Comparison of ENCODE assay signal across 8 cellular contexts in genomic region chr22:17638432-17639237, GRCh38. TPM values are rescaled to one million over a fixed set of nuclear protein-coding genes. Genes with fewer than 3 reads are reported as not detected.
A peak's percentile ranks its signal among the peaks of the same experiment; 100 is the strongest.
DNase-seq lines count a peak whose midpoint lies in the region; ATAC-seq and TF ChIP-seq lines count a peak whose summit lies in the region.

Gene BCL2L13 (plus strand): TSS chr22:17638757. CDS start chr22:17655712, 16,955 bp downstream.

- H3K27ac ChIP-seq in HUES64 (ENCODE audit: low read depth, low read length) (peak within 1 kb of the TSS; percentile 95), OCI-LY3 (ENCODE audit: low read length) (peak within 1 kb of the TSS; percentile 80)

- peak; percentile 93 for DNase-seq in D341Med (ENCODE audit: low spot score)
- peak; percentile 94 for DNase-seq in activated CD8-positive, alpha-beta memory T cell treated with anti-CD3 and anti-CD28 coated beads, Interleukin-2, amount 50 U/mL, for 48 hours
- peak; percentile 88 for DNase-seq in endothelial cell (ENCODE audit: low spot score)
- DNase-seq in mesothelial cell of epicardium (ENCODE audit: low spot score in 2 of 2, unreplicated experiment in 2 of 2), result peak; percentile 63 to 85
- DNase-seq in stimulated activated CD8-positive, alpha-beta memory T cell treated with anti-CD3 and anti-CD28 coated beads, Interleukin-15, amount 100 ng/mL, for 4 hours (ENCODE audit: low read depth in 2 of 2), result peak; percentile 76 to 77

- peak within 1 kb of the TSS; percentile 84 for H2AFZ ChIP-seq in OCI-LY3 (ENCODE audit: low read depth, low read length)

- H3K4me1 Mint-ChIP-seq in endothelial cell (ENCODE audit: unreplicated experiment), result peaks cover 13% of the 10 kb centered on the region
- H3K4me1 Mint-ChIP-seq in mesothelial cell of epicardium, result peaks cover 20% of the 10 kb centered on the region

- H3K4me1 ChIP-seq in HUES64 (ENCODE audit: insufficient read depth, low read length) (peaks cover 7% of the 10 kb centered on the region; the same call in 1 of the 2 replicates), OCI-LY3 (ENCODE audit: low read length) (peaks cover 15% of the 10 kb centered on the region)

- H3K36me3 ChIP-seq in HUES64 (ENCODE audit: insufficient read depth, low read length) (peaks cover 9% of the 10 kb centered on the region; the same call in 1 of the 2 replicates), OCI-LY3 (replicated peaks; ENCODE audit: low read depth, low read length) (peaks cover 20% of the 10 kb centered on the region)

- H3K4me3 Mint-ChIP-seq in endothelial cell (ENCODE audit: unreplicated experiment) (peak within 1 kb of the TSS; percentile 96), mesothelial cell of epicardium (peak within 1 kb of the TSS; percentile 86)

- H4K20me1 ChIP-seq in OCI-LY3 (ENCODE audit: insufficient read depth, low read length), result no peaks in the 10 kb centered on the region

- H3K27me3 ChIP-seq in HUES64 (ENCODE audit: insufficient read depth, low read length) (no peaks in the 10 kb centered on the region), OCI-LY3 (ENCODE audit: low read depth, low read length) (no peaks in the 10 kb centered on the region)

- H3K4me3 ChIP-seq in HUES64 (ENCODE audit: low read length) (peak within 1 kb of the TSS; percentile 91), OCI-LY3 (ENCODE audit: low read length) (peak within 1 kb of the TSS; percentile 81)

- H3K36me3 Mint-ChIP-seq in endothelial cell (ENCODE audit: low read depth, unreplicated experiment), result peaks cover 6% of the 10 kb centered on the region
- H3K36me3 Mint-ChIP-seq in mesothelial cell of epicardium, result peaks cover 6% of the 10 kb centered on the region

- under 1% methylated on average over 68 of the region's 68 CpGs for WGBS in HUES64

- peak; percentile 90 for ATAC-seq in GM21423 (IDR thresholded peaks at IDR 0.05; ENCODE audit: unreplicated experiment)

- peaks cover 9% of the 10 kb centered on the region for H3K27me3 Mint-ChIP-seq in endothelial cell (ENCODE audit: unreplicated experiment)
- H3K27me3 Mint-ChIP-seq in mesothelial cell of epicardium (ENCODE audit: low read depth), result no peaks in the 10 kb centered on the region

- H3K9me3 ChIP-seq in HUES64 (ENCODE audit: insufficient read depth, low read depth, low read length), result no peaks in the 10 kb centered on the region
- H3K9me3 ChIP-seq in OCI-LY3 (ENCODE audit: insufficient read depth, low read length), result no peaks in the 10 kb centered on the region

- H3K9me3 Mint-ChIP-seq in endothelial cell (ENCODE audit: unreplicated experiment) (no peaks in the 10 kb centered on the region), mesothelial cell of epicardium (no peaks in the 10 kb centered on the region)

- peaks cover 47% of the 10 kb centered on the region for H3K79me2 ChIP-seq in OCI-LY3 (ENCODE audit: low read length)

- TF ChIP-seq CTCF in OCI-LY3 (IDR thresholded peaks at IDR 0.05; ENCODE audit: low read depth, low read length) (peak; percentile 9; the same call in 1 of the 2 replicates), endothelial cell (IDR thresholded peaks at IDR 0.05; ENCODE audit: unreplicated experiment) (no peak), mesothelial cell of epicardium (IDR thresholded peaks at IDR 0.05; ENCODE audit: unreplicated experiment) (peak; percentile 12)

- H3K9ac ChIP-seq in HUES64 (ENCODE audit: low read depth, low read length) (peak within 1 kb of the TSS; percentile 96), OCI-LY3 (ENCODE audit: low read length) (peak within 1 kb of the TSS; percentile 83)

- H3K27ac Mint-ChIP-seq in endothelial cell (ENCODE audit: unreplicated experiment) (peak within 1 kb of the TSS; percentile 99), mesothelial cell of epicardium (peak within 1 kb of the TSS; percentile 99)

- H3K4me2 ChIP-seq in OCI-LY3 (ENCODE audit: low read length), result peak within 1 kb of the TSS; percentile 95

RNA-seq across cellular contexts. Expression of gene BCL2L13, which starts in this region (rescaled TPM):
- 27.2 TPM for polyA plus RNA-seq in HUES64 (2013, experiment 1 of 2)
- 30.8 TPM for polyA plus RNA-seq in HUES64 (2013, experiment 2 of 2)
- total RNA-seq in endothelial cell (ENCODE audit: unreplicated experiment), result 26.2 TPM
- 30.4 to 33.9 TPM (median 30.8 TPM) in 3 replicates for total RNA-seq in mesothelial cell of epicardium

Comparison
In these comparisons a context has a peak if more than half of its experiments do, and no peak if none do; other contexts are left out.
1. Peak in every context shown above with its lines: DNase-seq, ATAC-seq, H3K4me3 ChIP-seq and H3K27ac ChIP-seq.